ENCODE assay signal across 13 cellular contexts in the genomic region with DNA sequence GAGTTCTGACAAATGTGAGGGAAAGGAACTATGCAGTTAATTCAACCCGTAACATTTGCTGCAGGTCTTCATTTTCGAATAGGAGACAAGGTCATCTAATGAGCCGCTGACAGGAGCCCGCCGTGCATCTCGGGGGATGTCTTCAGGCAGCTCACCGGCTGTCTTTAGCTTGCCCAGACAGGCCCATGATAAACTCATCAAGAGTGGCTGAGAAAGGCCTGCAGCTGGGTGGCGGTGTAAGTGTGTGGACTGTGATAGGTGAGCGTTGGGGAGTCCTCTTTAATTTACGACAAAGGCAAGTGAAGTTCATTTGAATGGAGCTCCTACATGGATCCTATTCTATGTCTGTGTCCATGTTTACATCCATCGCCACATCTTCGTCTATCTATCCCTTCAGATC.
DNase-seq lines count a peak whose midpoint lies in the region; ATAC-seq and TF ChIP-seq lines count a peak whose summit lies in the region.
"Had no signal": no experiment of that assay in that cellular context is flagged by ENCODE, and none has a peak within 500 bp of the region (broad histone marks: within the 10 kb centered on the region; RNA-seq: fewer than 3 reads in every experiment).

No MANE protein-coding gene starts in this region.

- no peak overlapping the region for H3K4me3 ChIP-seq in thyroid gland (replicated peaks in 1 of 3)
- H3K4me3 ChIP-seq: GM12878 had no signal

- TF ChIP-seq CTCF in foreskin keratinocyte (conservative IDR thresholded peaks at IDR 0.05) = peak; percentile 53
- TF ChIP-seq CTCF in thyroid gland (IDR thresholded peaks at IDR 0.05) = no peak

- peak; percentile 94 for ATAC-seq in foreskin keratinocyte
- no peak for ATAC-seq in GM21423 (IDR thresholded peaks at IDR 0.05; ENCODE audit: unreplicated experiment)
- no peak for ATAC-seq in esophagus mucosa
- no peak for ATAC-seq in GM18909 (IDR thresholded peaks at IDR 0.05; ENCODE audit: poor library complexity, unreplicated experiment)
- ATAC-seq: GM12878, HCT116 had no signal

- H3K27me3 ChIP-seq in foreskin keratinocyte (no peaks in the 10 kb centered on the region), thyroid gland (no peaks in the 10 kb centered on the region)

- no peaks in the 10 kb centered on the region for H3K9me3 ChIP-seq in thyroid gland

- H3K27ac ChIP-seq in foreskin keratinocyte = no peak overlapping the region
- no peak overlapping the region for H3K27ac ChIP-seq in thyroid gland
- H3K27ac ChIP-seq: C4-2B, HL-60 had no signal

- no peak for TF ChIP-seq POLR2A in thyroid gland (IDR thresholded peaks at IDR 0.05)

- no peaks in the 10 kb centered on the region for H3K36me3 ChIP-seq in thyroid gland

- DNase-seq in NCI-H1436 treated with DMSO at 0.1 percent for 48 hours (lab: John Stamatoyannopoulos, UW) (peak; percentile 44), NCI-H510A (lab: John Stamatoyannopoulos, UW) (peak; percentile 46), foreskin keratinocyte (peak; percentile 13 to 26), thyroid gland (no peak)
- DNase-seq: CD4-positive, alpha-beta memory T cell; DMS79 had no signal

- H3K4me1 ChIP-seq in foreskin keratinocyte = no peaks in the 10 kb centered on the region
- no peaks in the 10 kb centered on the region for H3K4me1 ChIP-seq in thyroid gland

- intact Hi-C loops in thyroid gland (cut with DNase I) = no loop called here

- 89 to 93% methylated on average over 12 of the region's 12 CpGs for WGBS in thyroid gland, 2 donors

Comparison
In these comparisons a context has a peak if more than half of its experiments do, and no peak if none do; other contexts are left out.
1. DNase-seq: peak in NCI-H1436 treated with DMSO at 0.1 percent for 48 hours (single experiment), NCI-H510A (single experiment) and foreskin keratinocyte (2 of 2); none in thyroid gland (0 of 2).